Comparison of ENCODE assay signal across 8 cellular contexts in genomic region chr13:74134226-74134776, GRCh38. TPM values are rescaled to one million over a fixed set of nuclear protein-coding genes. Genes with fewer than 3 reads are reported as not detected.
DNase-seq lines count a peak whose midpoint lies in the region; ATAC-seq and TF ChIP-seq lines count a peak whose summit lies in the region.

Gene KLF12 (minus strand): TSS chr13:74134404.

- H3K9me3 ChIP-seq in ES-I3 (ENCODE audit: control insufficient read depth, insufficient read depth, low read length) (no peaks in the 10 kb centered on the region), Loucy (ENCODE audit: insufficient read depth, low read depth, low read length) (no peaks in the 10 kb centered on the region), SJSA1 (replicated peaks) (no peaks in the 10 kb centered on the region), gastroesophageal sphincter (no peaks in the 10 kb centered on the region), testis (no peaks in the 10 kb centered on the region)

- H3K27me3 ChIP-seq in H7 (ENCODE audit: control insufficient read depth, insufficient read depth, low read length) = peaks cover 4% of the 10 kb centered on the region; the same call in 1 of the 2 replicates
- no peaks in the 10 kb centered on the region for H3K27me3 ChIP-seq in Loucy (ENCODE audit: insufficient read depth, low read length, poor library complexity, severe bottlenecking)
- H3K27me3 ChIP-seq in SJSA1 (replicated peaks) = no peaks in the 10 kb centered on the region
- H3K27me3 ChIP-seq in gastroesophageal sphincter = no peaks in the 10 kb centered on the region
- no peaks in the 10 kb centered on the region for H3K27me3 ChIP-seq in testis

- DNase-seq in H7 (peak; percentile 92), SJSA1 (ENCODE audit: low read depth in 1 of 2, low spot score in 2 of 2) (peak; percentile 76 to 94), activated gamma-delta T cell treated with Interleukin-2 at 50 U/mL for 16 hours (peak; percentile 94), occipital lobe (lab: John Stamatoyannopoulos, UW) (peak; percentile 39), testis (peak; percentile 84)

- H3K27ac ChIP-seq in SJSA1 = peak within 1 kb of the TSS; percentile 86
- H3K27ac ChIP-seq in gastroesophageal sphincter = peak within 1 kb of the TSS; percentile 78 to 97 (median 96)
- peak within 1 kb of the TSS; percentile 87 to 89 for H3K27ac ChIP-seq in testis

- WGBS in gastroesophageal sphincter (ENCODE audit: low coverage in 1 of 2), 2 donors = 0% methylated on average over 5 of the region's 54 CpGs; no CpG with 5 or more reads in 1 of the 2 donors
- 1% methylated on average over 51 of the region's 54 CpGs; no CpG with 5 or more reads in 1 of the 2 donors for WGBS in testis, 2 donors

- TF ChIP-seq CTCF in Loucy (conservative IDR thresholded peaks at IDR 0.05; ENCODE audit: low read length) = no peak
- TF ChIP-seq CTCF in gastroesophageal sphincter (IDR thresholded peaks at IDR 0.05) = no peak
- no peak for TF ChIP-seq CTCF in testis (IDR thresholded peaks at IDR 0.05)

- peak; percentile 86 for ATAC-seq in gastroesophageal sphincter

- intact Hi-C loops in testis (cut with DNase I; ENCODE audit: low total_unique reads) = no loop called here

- H4K20me1 ChIP-seq in Loucy (ENCODE audit: insufficient read depth, low read length, poor library complexity, severe bottlenecking) = peaks cover 23% of the 10 kb centered on the region

- TF ChIP-seq EP300 in gastroesophageal sphincter (IDR thresholded peaks at IDR 0.05) = no peak

- H3K36me3 ChIP-seq in ES-I3 (ENCODE audit: insufficient read depth, low read length) (no peaks in the 10 kb centered on the region), H7 (replicated peaks; ENCODE audit: control insufficient read depth, insufficient read depth, low read length) (no peaks in the 10 kb centered on the region), Loucy (ENCODE audit: insufficient read depth, low read length) (no peaks in the 10 kb centered on the region), SJSA1 (peaks cover 6% of the 10 kb centered on the region; the same call in 1 of the 2 replicates), gastroesophageal sphincter (no peaks in the 10 kb centered on the region), testis (ENCODE audit: low read depth, missing control alignments) (no peaks in the 10 kb centered on the region)

- H3K4me3 ChIP-seq in H7 (ENCODE audit: insufficient read depth, low read depth, low read length) (peak within 1 kb of the TSS; percentile 79), Loucy (ENCODE audit: low read length, poor library complexity, severe bottlenecking) (peak within 1 kb of the TSS; percentile 81), SJSA1 (peak within 1 kb of the TSS; percentile 95), gastroesophageal sphincter (peak within 1 kb of the TSS; percentile 90 to 93), testis (peak within 1 kb of the TSS; percentile 69 to 85)

- H3K4me2 ChIP-seq in Loucy (ENCODE audit: low read depth, low read length, poor library complexity, severe bottlenecking) = peak within 1 kb of the TSS; percentile 90

- H3F3A ChIP-seq in Loucy (ENCODE audit: low read depth) = no peaks in the 10 kb centered on the region

- H2AFZ ChIP-seq in Loucy (ENCODE audit: low read length) = peak within 1 kb of the TSS; percentile 91

- H3K9ac ChIP-seq in ES-I3 (ENCODE audit: low read depth, low read length) (peak within 1 kb of the TSS; percentile 89), Loucy (ENCODE audit: low read depth, low read length, poor library complexity, severe bottlenecking) (peak within 1 kb of the TSS; percentile 89)

- H3K4me1 ChIP-seq in ES-I3 (ENCODE audit: insufficient read depth, low read length) (no peaks in the 10 kb centered on the region), Loucy (ENCODE audit: insufficient read depth, low read length, poor library complexity, severe bottlenecking) (peaks cover 43% of the 10 kb centered on the region), SJSA1 (replicated peaks) (peaks cover 34% of the 10 kb centered on the region), gastroesophageal sphincter (peaks cover 0 to 33% (median 0%) of the 10 kb centered on the region in 3 donors), testis (peaks cover 26% of the 10 kb centered on the region)

- peaks cover 43% of the 10 kb centered on the region for H3K79me2 ChIP-seq in Loucy (ENCODE audit: insufficient read depth, low read length)

- H3K9me2 ChIP-seq in Loucy (replicated peaks; ENCODE audit: low read depth, low read length) = no peaks in the 10 kb centered on the region

- TF ChIP-seq POLR2A in gastroesophageal sphincter (IDR thresholded peaks at IDR 0.05) (no peak), testis (IDR thresholded peaks at IDR 0.05) (no peak)

RNA-seq across cellular contexts. Expression of gene KLF12, which starts in this region (rescaled TPM):
- total RNA-seq in H7 (2014; rRNA removed; shearing (Covaris generic)) = 5.0 and 6.1 TPM in 2 replicates
- 4.4 and 8.8 TPM in 2 replicates for total RNA-seq in SJSA1 (2014; rRNA removed; shearing (Covaris generic))
- total RNA-seq in gastroesophageal sphincter (10 to 100 TPM; 12.3 to 21.9 (median 17.0) TPM), occipital lobe (52.4 TPM), testis (10 to 100 TPM in 1 of 2 donors, 1 to 10 TPM in 1; 8.5 to 10.8 TPM)
- polyA plus RNA-seq in testis (ENCODE audit: insufficient read depth, low read depth, low replicate concordance) = 3.8 TPM

Comparison
In these comparisons a context has a peak if more than half of its experiments do, and no peak if none do; other contexts are left out.
1. Peak in every context shown above with its lines: DNase-seq, ATAC-seq, H3K4me3 ChIP-seq and H3K27ac ChIP-seq.
2. DNase-seq: peak in every context shown above with its lines; median percentile 94 in activated gamma-delta T cell treated with Interleukin-2 at 50 U/mL for 16 hours; 92 in H7; 85 in SJSA1; 84 in testis; 39 in occipital lobe.